Comparison of ENCODE assay signal across 23 cellular contexts in genomic region chr1:21758614-21759013, GRCh38. TPM values are rescaled to one million over a fixed set of nuclear protein-coding genes. Genes with fewer than 3 reads are reported as not detected.
"Had no signal": no experiment of that assay in that cellular context is flagged by ENCODE, and none has a peak within 500 bp of the region (broad histone marks: within the 10 kb centered on the region; RNA-seq: fewer than 3 reads in every experiment).

No MANE protein-coding gene starts in this region.

- H3K4me3 Mint-ChIP-seq: natural killer cell treated with Interleukin-12 subunit alpha and Interleukin-12 subunit beta and Interleukin-15 and Interleukin-18, amount 100 ng/mL, for 72 hours; neural crest cell had no signal

- H3K27ac ChIP-seq: lower lobe of right lung, psoas muscle, sigmoid colon, stomach, thyroid gland, vagina had no signal

- H3K27me3 ChIP-seq: dorsolateral prefrontal cortex, sigmoid colon, stomach, thyroid gland, vagina had no signal

- ATAC-seq: left ventricle myocardium superior; lower lobe of right lung; natural killer cell treated with Interleukin-12 subunit alpha and Interleukin-12 subunit beta and Interleukin-15 and Interleukin-18, amount 100 ng/mL, for 72 hours; psoas muscle; right cardiac atrium had no signal

- H3K27me3 Mint-ChIP-seq: natural killer cell treated with Interleukin-12 subunit alpha and Interleukin-12 subunit beta and Interleukin-15 and Interleukin-18, amount 100 ng/mL, for 72 hours had no signal

- H3K4me1 Mint-ChIP-seq: neural crest cell had no signal

- H3K36me3 Mint-ChIP-seq: natural killer cell treated with Interleukin-12 subunit alpha and Interleukin-12 subunit beta and Interleukin-15 and Interleukin-18, amount 100 ng/mL, for 72 hours had no signal

- H3K9me3 ChIP-seq: lower lobe of right lung, psoas muscle, sigmoid colon, stomach, thyroid gland, vagina had no signal

- FAIRE-seq: colon, frontal cortex, keratinocyte had no signal

- H3K9me3 Mint-ChIP-seq: natural killer cell treated with Interleukin-12 subunit alpha and Interleukin-12 subunit beta and Interleukin-15 and Interleukin-18, amount 100 ng/mL, for 72 hours; neural crest cell had no signal

- H3K4me3 ChIP-seq: dorsolateral prefrontal cortex, lower lobe of right lung, psoas muscle, sigmoid colon, stomach, thyroid gland, vagina had no signal

- DNase-seq: dorsolateral prefrontal cortex; effector CD4-positive, alpha-beta T cell; left ventricle myocardium superior; lower lobe of right lung; psoas muscle; right cardiac atrium; sigmoid colon; stimulated activated naive CD4-positive, alpha-beta T cell; stomach; thyroid gland; trophoblast cell had no signal

RNA-seq across cellular contexts. Expression of gene LDLRAD2, which starts 53.5 kb away (rescaled TPM):
- total RNA-seq: fibroblast of villous mesenchyme; frontal cortex; mononuclear cell; natural killer cell treated with Interleukin-12 subunit alpha and Interleukin-12 subunit beta and Interleukin-15 and Interleukin-18, amount 100 ng/mL, for 72 hours; osteoblast; renal cortical epithelial cell; subcutaneous adipose tissue; temporal lobe; vagina had no signal
